29 cellular contexts compared by ENCODE assay signal in the genomic region with DNA sequence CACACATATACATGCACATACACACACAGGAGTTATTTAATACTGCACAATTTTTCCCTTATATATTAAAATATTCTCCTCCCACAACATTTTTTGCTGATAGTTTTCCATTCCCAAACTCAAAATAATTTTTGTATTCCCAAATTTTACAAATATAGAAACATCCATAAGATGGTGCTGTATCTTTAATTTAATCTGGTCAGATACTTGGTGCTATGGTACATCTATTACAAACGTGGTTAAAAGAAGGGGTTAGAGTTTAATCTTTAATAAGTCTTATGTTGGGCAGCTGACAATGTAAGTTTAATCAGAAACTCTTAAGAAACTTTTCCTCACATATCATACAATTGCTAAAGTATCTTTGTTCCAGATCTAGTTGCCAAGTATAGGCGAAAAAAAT. TPM values are rescaled to one million over a fixed set of nuclear protein-coding genes. Genes with fewer than 3 reads are reported as not detected.
A peak's percentile ranks its signal among the peaks of the same experiment; 100 is the strongest.
DNase-seq lines count a peak whose midpoint lies in the region; ATAC-seq and TF ChIP-seq lines count a peak whose summit lies in the region.
"Had no signal": no experiment of that assay in that cellular context is flagged by ENCODE, and none has a peak within 500 bp of the region (broad histone marks: within the 10 kb centered on the region; RNA-seq: fewer than 3 reads in every experiment).

No MANE protein-coding gene starts in this region.

- H3K27ac Mint-ChIP-seq in chondrocyte (ENCODE audit: unreplicated experiment) = no peak overlapping the region
- H3K27ac Mint-ChIP-seq: activated CD8-positive, alpha-beta T cell treated with anti-CD3 and anti-CD28 coated beads, Interleukin-2, amount 10 ng/mL, durations not matched to agents 7 days and 5 days; activated naive CD8-positive, alpha-beta T cell treated with anti-CD3 and anti-CD28 coated beads, Interleukin-2, amount 10 ng/mL, durations not matched to agents 7 days and 5 days; natural killer cell; T-cell had no signal

- H3F3A ChIP-seq in SK-N-SH (replicated peaks; ENCODE audit: insufficient read depth) = no peaks in the 10 kb centered on the region

- H3K27ac ChIP-seq in SK-N-SH (ENCODE audit: low read depth in 2 of 2, low read length in 1 of 2) = no peak overlapping the region
- H3K27ac ChIP-seq in OCI-LY3 (ENCODE audit: low read length) = no peak overlapping the region
- no peak overlapping the region for H3K27ac ChIP-seq in foreskin keratinocyte
- H3K27ac ChIP-seq: BLaER1, brain microvascular endothelial cell, colonic mucosa, gastrocnemius medialis, GM23248 had no signal

- H3K9me2 ChIP-seq in SK-N-SH = no peaks in the 10 kb centered on the region

- no peak overlapping the region for H3K4me3 ChIP-seq in SK-N-SH (ENCODE audit: low read depth in 2 of 2, low read length in 1 of 2)
- no peak overlapping the region for H3K4me3 ChIP-seq in OCI-LY3 (ENCODE audit: low read length)
- H3K4me3 ChIP-seq: BLaER1, colonic mucosa, gastrocnemius medialis, GM23248, MG63 had no signal

- WGBS in SK-N-SH (ENCODE audit: low lambda C conversion rate) = 0% methylated on average over 2 of the region's 2 CpGs

- no peak for ATAC-seq in SK-N-SH treated with all-trans-retinoic acid at 6 μM for 48 hours
- no peak for ATAC-seq in HG02970 (IDR thresholded peaks at IDR 0.05; ENCODE audit: low FRiP score, unreplicated experiment)
- ATAC-seq in HG03521 (IDR thresholded peaks at IDR 0.05; ENCODE audit: unreplicated experiment) = no peak
- no peak for ATAC-seq in foreskin keratinocyte
- ATAC-seq: activated CD8-positive, alpha-beta T cell treated with anti-CD3 and anti-CD28 coated beads, Interleukin-2, amount 10 ng/mL, durations not matched to agents 7 days and 5 days; esophagus mucosa; gastrocnemius medialis; left ventricle myocardium superior; natural killer cell; T-cell had no signal

- H3K4me3 Mint-ChIP-seq in chondrocyte (ENCODE audit: unreplicated experiment) = no peak overlapping the region
- H3K4me3 Mint-ChIP-seq: activated CD8-positive, alpha-beta T cell treated with anti-CD3 and anti-CD28 coated beads, Interleukin-2, amount 10 ng/mL, durations not matched to agents 7 days and 5 days; activated naive CD8-positive, alpha-beta T cell treated with anti-CD3 and anti-CD28 coated beads, Interleukin-2, amount 10 ng/mL, durations not matched to agents 7 days and 5 days; natural killer cell; T-cell had no signal

- H3K4me1 Mint-ChIP-seq in chondrocyte (ENCODE audit: low read depth) = no peaks in the 10 kb centered on the region
- H3K4me1 Mint-ChIP-seq: activated naive CD8-positive, alpha-beta T cell treated with anti-CD3 and anti-CD28 coated beads, Interleukin-2, amount 10 ng/mL, durations not matched to agents 7 days and 5 days; natural killer cell; T-cell had no signal

- H3K9me3 Mint-ChIP-seq in chondrocyte (ENCODE audit: low read depth) = no peaks in the 10 kb centered on the region
- H3K9me3 Mint-ChIP-seq: activated naive CD8-positive, alpha-beta T cell treated with anti-CD3 and anti-CD28 coated beads, Interleukin-2, amount 10 ng/mL, durations not matched to agents 7 days and 5 days had no signal

- TF ChIP-seq RAD21 in SK-N-SH (IDR thresholded peaks at IDR 0.05; ENCODE audit: low read length) = no peak

- POLR2A ChIA-PET in SK-N-SH (lab: Yijun Ruan, JAX) = no interaction called here

- no peak overlapping the region for H2AFZ ChIP-seq in SK-N-SH (ENCODE audit: low read depth)
- no peak overlapping the region for H2AFZ ChIP-seq in OCI-LY3 (ENCODE audit: low read depth, low read length)
- H2AFZ ChIP-seq: GM23248 had no signal

- peaks cover 16% of the 10 kb centered on the region for H3K27me3 Mint-ChIP-seq in chondrocyte (ENCODE audit: low read depth)
- H3K27me3 Mint-ChIP-seq: activated naive CD8-positive, alpha-beta T cell treated with anti-CD3 and anti-CD28 coated beads, Interleukin-2, amount 10 ng/mL, durations not matched to agents 7 days and 5 days; T-cell had no signal

- no peak for TF ChIP-seq EP300 in SK-N-SH (IDR thresholded peaks at IDR 0.05; ENCODE audit: borderline replicate concordance in 1 of 2, low read depth in 1 of 2, low read length in 1 of 2)

- DNase-seq in SK-N-SH (no peak), chondrocyte (ENCODE audit: low spot score) (no peak), UCSD-AML1 (lab: John Stamatoyannopoulos, UW; ENCODE audit: unreplicated experiment) (no peak), foreskin keratinocyte (no peak)
- DNase-seq: activated CD4-positive, alpha-beta T cell treated with anti-CD3 and anti-CD28 coated beads for 1 hour; activated CD8-positive, alpha-beta T cell treated with anti-CD3 and anti-CD28 coated beads, Interleukin-2, amount 10 ng/mL, durations not matched to agents 7 days and 5 days; activated effector memory CD4-positive, alpha-beta T cell treated with anti-CD3 and anti-CD28 coated beads, Interleukin-2, amount 50 U/mL, for 16 hours; activated naive CD8-positive, alpha-beta T cell treated with anti-CD3 and anti-CD28 coated beads, Interleukin-2, amount 10 ng/mL, durations not matched to agents 7 days and 5 days; brain microvascular endothelial cell; Caco-2; colonic mucosa; effector memory CD4-positive, alpha-beta T cell; gastrocnemius medialis; GM23248; hypothalamus; left ventricle myocardium superior; MG63; midbrain; natural killer cell; NCI-H1436 treated with DMSO at 0.1 percent for 48 hours; SHP77; substantia nigra; T-cell had no signal

- H3K27me3 ChIP-seq in SK-N-SH (ENCODE audit: insufficient read depth) (no peaks in the 10 kb centered on the region), OCI-LY3 (ENCODE audit: low read depth, low read length) (no peaks in the 10 kb centered on the region), foreskin keratinocyte (no peaks in the 10 kb centered on the region)
- H3K27me3 ChIP-seq: BLaER1, brain microvascular endothelial cell, colonic mucosa, gastrocnemius medialis, MG63 had no signal

- H4K20me1 ChIP-seq in SK-N-SH (ENCODE audit: insufficient read depth) = no peaks in the 10 kb centered on the region
- no peaks in the 10 kb centered on the region for H4K20me1 ChIP-seq in OCI-LY3 (ENCODE audit: insufficient read depth, low read length)
- H4K20me1 ChIP-seq: BLaER1 had no signal

- H3K4me1 ChIP-seq in SK-N-SH (ENCODE audit: control insufficient read depth in 1 of 2, insufficient read depth in 2 of 2, low read depth in 1 of 2, low read length in 1 of 2) = peaks cover 0 to 5% of the 10 kb centered on the region in 2 experiments; a peak in 1 of 4 replicates
- H3K4me1 ChIP-seq in OCI-LY3 (ENCODE audit: low read length) = no peaks in the 10 kb centered on the region
- no peaks in the 10 kb centered on the region for H3K4me1 ChIP-seq in foreskin keratinocyte
- H3K4me1 ChIP-seq: BLaER1, Caco-2, colonic mucosa, gastrocnemius medialis had no signal

- TF ChIP-seq CTCF in SK-N-SH (IDR thresholded peaks at IDR 0.05) (peak; percentile 30; the same call in 1 of the 2 replicates), OCI-LY3 (IDR thresholded peaks at IDR 0.05; ENCODE audit: low read depth, low read length) (peak; percentile 35), chondrocyte (IDR thresholded peaks at IDR 0.05) (peak; percentile 52), foreskin keratinocyte (conservative IDR thresholded peaks at IDR 0.05) (no peak)

- H3K79me2 ChIP-seq in SK-N-SH (ENCODE audit: insufficient read depth) (no peaks in the 10 kb centered on the region), OCI-LY3 (ENCODE audit: low read length) (no peaks in the 10 kb centered on the region)

- H3K4me2 ChIP-seq in SK-N-SH (no peak overlapping the region), OCI-LY3 (ENCODE audit: low read length) (no peak overlapping the region)
- H3K4me2 ChIP-seq: BLaER1 had no signal

- H3K9me3 ChIP-seq in SK-N-SH (no peaks in the 10 kb centered on the region; the same call in 1 of the 2 replicates), OCI-LY3 (ENCODE audit: insufficient read depth, low read length) (no peaks in the 10 kb centered on the region)
- H3K9me3 ChIP-seq: BLaER1, Caco-2, colonic mucosa, gastrocnemius medialis, MG63 had no signal

- no peaks in the 10 kb centered on the region for H3K36me3 ChIP-seq in SK-N-SH (replicated peaks in 1 of 2; ENCODE audit: control insufficient read depth in 1 of 2, insufficient read depth in 2 of 2, low read length in 1 of 2)
- H3K36me3 ChIP-seq in OCI-LY3 (replicated peaks; ENCODE audit: low read depth, low read length) = no peaks in the 10 kb centered on the region
- H3K36me3 ChIP-seq: BLaER1, brain microvascular endothelial cell, colonic mucosa, gastrocnemius medialis, MG63 had no signal

- CTCF ChIA-PET in SK-N-SH (lab: Yijun Ruan, JAX) = no interaction called here

- H3K36me3 Mint-ChIP-seq in chondrocyte (ENCODE audit: low read depth) = no peaks in the 10 kb centered on the region
- H3K36me3 Mint-ChIP-seq: activated naive CD8-positive, alpha-beta T cell treated with anti-CD3 and anti-CD28 coated beads, Interleukin-2, amount 10 ng/mL, durations not matched to agents 7 days and 5 days; natural killer cell; T-cell had no signal

- H3K9ac ChIP-seq in SK-N-SH = no peak overlapping the region
- H3K9ac ChIP-seq in OCI-LY3 (ENCODE audit: low read length) = no peak overlapping the region
- H3K9ac ChIP-seq: BLaER1, GM23248 had no signal

TF ChIP-seq in SK-N-SH treated with all-trans-retinoic acid at 6 μM for 48 hours, 23 proteins besides CTCF, POLR2A, EP300 and RAD21 (continues in another document):
- no peak for TF ChIP-seq TCF4 (CRISPR knock-in tag; IDR thresholded peaks at IDR 0.05; ENCODE audit: borderline replicate concordance)
- TF ChIP-seq ZNF565 (CRISPR knock-in tag; conservative IDR thresholded peaks at IDR 0.05; ENCODE audit: low read depth) = no peak
- TF ChIP-seq ESRRG (CRISPR knock-in tag; IDR thresholded peaks at IDR 0.05) = no peak
- no peak for TF ChIP-seq TOX (CRISPR knock-in tag; IDR thresholded peaks at IDR 0.05; ENCODE audit: borderline replicate concordance)
- TF ChIP-seq ZNF8 (CRISPR knock-in tag; IDR thresholded peaks at IDR 0.05) = no peak

RNA-seq across cellular contexts. Expression of a gene that starts 10.2 kb away (rescaled TPM):
- polyA plus RNA-seq in SK-N-SH (2012; rRNA removed) = 0.05 TPM in 2 replicates
- polyA plus RNA-seq in SK-N-SH (2012; cell fraction: cytosol; rRNA removed) = 0.08 and 0.10 TPM in 2 replicates
- polyA plus RNA-seq in SK-N-SH (2012; cell fraction: nucleus; rRNA removed) = 0.05 and 0.06 TPM in 2 replicates
- total RNA-seq in chondrocyte = 0.32 to 1.7 TPM (median 0.41 TPM) in 3 replicates
- total RNA-seq in foreskin keratinocyte = 0.28 and 1.0 TPM in 2 replicates
- polyA plus RNA-seq in foreskin keratinocyte = 0.16 and 0.29 TPM in 2 replicates
- total RNA-seq: activated CD8-positive, alpha-beta T cell treated with anti-CD3 and anti-CD28 coated beads, Interleukin-2, amount 10 ng/mL, durations not matched to agents 7 days and 5 days; activated naive CD8-positive, alpha-beta T cell treated with anti-CD3 and anti-CD28 coated beads, Interleukin-2, amount 10 ng/mL, durations not matched to agents 7 days and 5 days; natural killer cell had no signal
